30 cellular contexts compared by ENCODE assay signal in genomic region chr1:98668733-98669132, GRCh38. TPM values are rescaled to one million over a fixed set of nuclear protein-coding genes. Genes with fewer than 3 reads are reported as not detected.
DNase-seq lines count a peak whose midpoint lies in the region; ATAC-seq, FAIRE-seq and TF ChIP-seq lines count a peak whose summit lies in the region.
"Had no signal": no experiment of that assay in that cellular context is flagged by ENCODE, and none has a peak within 500 bp of the region (broad histone marks: within the 10 kb centered on the region; RNA-seq: fewer than 3 reads in every experiment).

No MANE protein-coding gene starts in this region.

- H3K4me1 ChIP-seq in adipocyte (ENCODE audit: control insufficient read depth, insufficient read depth, low read length), result peaks cover 33% of the 10 kb centered on the region
- H3K4me1 ChIP-seq in heart left ventricle, result peaks cover 0 to 24% (median 12%) of the 10 kb centered on the region in 12 donors
- peaks cover 3% of the 10 kb centered on the region in 2 donors for H3K4me1 ChIP-seq in gastrocnemius medialis
- H3K4me1 ChIP-seq: Caco-2 had no signal

- H3K4me3 ChIP-seq in adipocyte (ENCODE audit: low read length), result peak overlapping the region; percentile 61
- H3K4me3 ChIP-seq in heart left ventricle, result no peak overlapping the region
- H3K4me3 ChIP-seq in gastrocnemius medialis, result no peak overlapping the region
- H3K4me3 ChIP-seq: BLaER1 treated with 17β-estradiol and CSF1 and Interleukin-3, amounts not matched to agents 10 nM and 100 nM; body of pancreas; lung; skin epidermis had no signal

- WGBS in heart left ventricle, 4 donors, result 41 to 48% (median 46%) methylated on average over 2 of the region's 2 CpGs

- H3K27ac ChIP-seq in heart left ventricle (peak overlapping the region in 2 of 12 donors; percentile 9 to 22), gastrocnemius medialis (peak overlapping the region; percentile 1 to 63 (median 46))
- H3K27ac ChIP-seq: BLaER1 treated with 17β-estradiol and CSF1 and Interleukin-3, amounts not matched to agents 10 nM and 100 nM; body of pancreas had no signal

- peak; percentile 51 to 74 (median 60) for ATAC-seq in heart left ventricle
- peak; percentile 71 to 77 for ATAC-seq in gastrocnemius medialis
- no peak for ATAC-seq in HG03354 (IDR thresholded peaks at IDR 0.05; ENCODE audit: poor library complexity, severe bottlenecking, unreplicated experiment)
- no peak for ATAC-seq in HG02884 (IDR thresholded peaks at IDR 0.05; ENCODE audit: unreplicated experiment)
- ATAC-seq: body of pancreas, esophagus mucosa had no signal

- TF ChIP-seq POLR2A in heart left ventricle (IDR thresholded peaks at IDR 0.05), result no peak
- TF ChIP-seq POLR2A in gastrocnemius medialis (IDR thresholded peaks at IDR 0.05), result no peak

- intact Hi-C loops in heart left ventricle (cut with DNase I), result loop anchor here in 1 of 10 donors (5.0 kb wide), 1 partner anchor 39 kb away; no protein-coding TSS in a partner anchor
- intact Hi-C loops in gastrocnemius medialis (cut with DNase I; ENCODE audit: low total_unique reads), result no loop called here

- no peaks in the 10 kb centered on the region for H3K27me3 ChIP-seq in adipocyte (replicated peaks; ENCODE audit: control insufficient read depth, insufficient read depth, low read length)
- peaks cover 0 to 3% (median 0%) of the 10 kb centered on the region in 9 donors for H3K27me3 ChIP-seq in heart left ventricle
- H3K27me3 ChIP-seq in gastrocnemius medialis, result peaks cover 0 to 5% (median 2%) of the 10 kb centered on the region in 3 donors
- H3K27me3 ChIP-seq: BLaER1 treated with 17β-estradiol and CSF1 and Interleukin-3, amounts not matched to agents 10 nM and 100 nM; body of pancreas had no signal

- H3K9me3 ChIP-seq in adipocyte (ENCODE audit: control insufficient read depth, low read length) (no peaks in the 10 kb centered on the region), heart left ventricle (no peaks in the 10 kb centered on the region), gastrocnemius medialis (no peaks in the 10 kb centered on the region)
- H3K9me3 ChIP-seq: BLaER1 treated with 17β-estradiol and CSF1 and Interleukin-3, amounts not matched to agents 10 nM and 100 nM; body of pancreas; Caco-2 had no signal

- FAIRE-seq in urothelium cell line (lab: Jason Lieb, UNC), result no peak
- FAIRE-seq: kidney had no signal

- peak overlapping the region; percentile 40 for H3K9ac ChIP-seq in adipocyte (ENCODE audit: low read length)
- H3K9ac ChIP-seq: BLaER1 treated with 17β-estradiol and CSF1 and Interleukin-3, amounts not matched to agents 10 nM and 100 nM had no signal

- no peak for TF ChIP-seq CTCF in heart left ventricle (IDR thresholded peaks at IDR 0.05)
- no peak for TF ChIP-seq CTCF in gastrocnemius medialis (IDR thresholded peaks at IDR 0.05 in 4 of 5, conservative IDR thresholded peaks at IDR 0.05 in 1 of 5)

- in situ Hi-C loops in gastrocnemius medialis (cut with MboI; ENCODE audit: low sequenced_read_pairs in 4 of 4), result no loop called here

- peak; percentile 31 for DNase-seq in EH (ENCODE audit: low read depth)
- DNase-seq in adipocyte (ENCODE audit: low read depth), result peak; percentile 34
- DNase-seq in heart left ventricle, result no peak
- no peak for DNase-seq in gastrocnemius medialis
- DNase-seq in urothelium cell line (ENCODE audit: low spot score), result no peak
- DNase-seq in NCI-H1694 treated with DMSO at 0.1 percent for 48 hours (lab: John Stamatoyannopoulos, UW), result no peak
- DNase-seq: ACHN; activated CD4-positive, alpha-beta memory T cell treated with anti-CD3 and anti-CD28 coated beads for 36 hours; activated effector memory CD4-positive, alpha-beta T cell treated with anti-CD3 and anti-CD28 coated beads, Interleukin-2, amount 50 U/mL, for 16 hours; activated T-cell treated with anti-CD3 and anti-CD28 coated beads for 4 hours; body of pancreas; Caco-2; DMS79 treated with DMSO at 0.1 percent for 48 hours; effector memory CD4-positive, alpha-beta T cell; H9; kidney; MM.1S; NCI-H1417; NCI-H2081 treated with DMSO at 0.1 percent for 48 hours; NCI-H774; SHP77; stimulated activated CD4-positive, alpha-beta T cell treated with anti-CD3 and anti-CD28 coated beads, Interleukin-2, amount 100 ng/mL, for 24 hours; substantia nigra had no signal

- no peaks in the 10 kb centered on the region for H3K36me3 ChIP-seq in adipocyte (ENCODE audit: control insufficient read depth, insufficient read depth, low read length, severe bottlenecking)
- H3K36me3 ChIP-seq in heart left ventricle, result no peaks in the 10 kb centered on the region
- no peaks in the 10 kb centered on the region for H3K36me3 ChIP-seq in gastrocnemius medialis
- H3K36me3 ChIP-seq: BLaER1 treated with 17β-estradiol and CSF1 and Interleukin-3, amounts not matched to agents 10 nM and 100 nM had no signal

RNA-seq across cellular contexts. Expression of gene SNX7, which starts 7.2 kb away (rescaled TPM):
- 10 to 100 TPM; 11.8 to 24.2 (median 18.6) TPM for total RNA-seq in heart left ventricle
- 10 to 100 TPM in 1 of 2 donors, 1 to 10 TPM in 1; 3.9 to 39.1 TPM for polyA plus RNA-seq in heart left ventricle
- 1 to 10 TPM in 3 of 4 donors, under 1 TPM in 1; 0.75 to 3.3 (median 2.4) TPM for total RNA-seq in gastrocnemius medialis
- total RNA-seq: OCI-LY7 had no signal

Comparison
In these comparisons a context has a peak if more than half of its experiments do, and no peak if none do; other contexts are left out.
1. DNase-seq: peak in EH (single experiment) and adipocyte (single experiment); none in heart left ventricle (0 of 5), gastrocnemius medialis (0 of 2), urothelium cell line (single experiment) and NCI-H1694 treated with DMSO at 0.1 percent for 48 hours (single experiment).
2. ATAC-seq: peak in heart left ventricle (4 of 4) and gastrocnemius medialis (2 of 2); none in HG03354 (single experiment) and HG02884 (single experiment).